ENCODE assay signal across 1 cellular context in genomic region chr12:49344486-49345047, GRCh38.
TF ChIP-seq lines count a peak whose summit lies in the region.

No MANE protein-coding gene starts in this region.

TF ChIP-seq in H1, 55 proteins besides CTCF, POLR2A, EP300 and RAD21:
- TF ChIP-seq NANOG (IDR thresholded peaks at IDR 0.05; ENCODE audit: insufficient read depth, low read depth, low read length, poor library complexity, severe bottlenecking) (no peak), RNF2 (IDR thresholded peaks at IDR 0.05; ENCODE audit: borderline replicate concordance, low read depth, low read length, missing control alignments, poor library complexity, severe bottlenecking) (peak; percentile 7)
